ENCODE assay signal across 3 cellular contexts in the genomic region with DNA sequence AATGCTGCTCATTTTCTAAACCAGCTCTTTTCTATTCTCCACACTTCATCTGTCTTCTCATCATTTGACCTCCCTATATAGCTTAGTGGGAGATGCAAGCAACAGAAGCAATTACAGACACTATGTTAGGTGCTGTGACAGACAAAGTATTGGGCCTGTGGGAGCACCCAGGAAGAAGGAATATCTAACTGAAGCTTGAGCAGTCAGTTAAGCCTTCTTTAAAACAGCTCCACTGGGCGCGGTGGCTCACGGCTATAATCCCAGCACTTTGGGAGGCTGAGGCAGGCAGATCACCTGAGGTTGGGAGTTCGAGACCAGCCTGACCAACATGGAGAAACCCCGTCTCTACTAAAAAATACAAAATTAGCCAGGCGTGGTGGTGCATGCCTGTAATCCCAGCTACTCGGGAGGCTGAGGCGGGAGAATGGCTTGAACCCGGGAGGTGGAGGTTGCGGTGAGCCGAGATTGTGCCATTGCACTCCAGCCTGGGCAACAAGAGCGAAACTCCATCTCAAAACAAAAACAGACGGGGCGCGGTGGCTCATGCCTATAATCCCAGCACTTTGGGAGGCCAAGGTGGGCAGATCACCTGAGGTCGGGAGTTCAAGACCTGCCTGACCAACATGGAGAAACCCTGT. TPM values are rescaled to one million over a fixed set of nuclear protein-coding genes. Genes with fewer than 3 reads are reported as not detected.
"Had no signal": no experiment of that assay in that cellular context is flagged by ENCODE, and none has a peak within 500 bp of the region (broad histone marks: within the 10 kb centered on the region; RNA-seq: fewer than 3 reads in every experiment).

No MANE protein-coding gene starts in this region.

RNA-seq across cellular contexts. Expression of gene TSSK4, which starts 2.1 kb away (rescaled TPM):
- total RNA-seq: chondrocyte, PC-9, SK-MEL-5 had no signal
